In genomic region chr17:3982113-3982512, GRCh38 we compare ENCODE assay signal across 22 cellular contexts. TPM values are rescaled to one million over a fixed set of nuclear protein-coding genes. Genes with fewer than 3 reads are reported as not detected.
DNase-seq lines count a peak whose midpoint lies in the region; ATAC-seq, FAIRE-seq and TF ChIP-seq lines count a peak whose summit lies in the region.
"Had no signal": no experiment of that assay in that cellular context is flagged by ENCODE, and none has a peak within 500 bp of the region (broad histone marks: within the 10 kb centered on the region; RNA-seq: fewer than 3 reads in every experiment).

No MANE protein-coding gene starts in this region.

- ATAC-seq in GM19351 (IDR thresholded peaks at IDR 0.05; ENCODE audit: unreplicated experiment) (no peak), GM19452 (IDR thresholded peaks at IDR 0.05; ENCODE audit: unreplicated experiment) (no peak), HG03520 (IDR thresholded peaks at IDR 0.05; ENCODE audit: unreplicated experiment) (no peak)
- ATAC-seq: K562 had no signal

- no peak for TF ChIP-seq RAD21 in H1 (IDR thresholded peaks at IDR 0.05 in 1 of 2, conservative IDR thresholded peaks at IDR 0.05 in 1 of 2; ENCODE audit: low read depth in 2 of 2, low read length in 2 of 2)

- no peak overlapping the region for H2BK5ac ChIP-seq in H9 (ENCODE audit: insufficient read length, low read length)
- H2BK5ac ChIP-seq in H1 (ENCODE audit: low read depth, low read length): peak overlapping the region; percentile 8; the same call in 1 of the 2 replicates
- H2BK5ac ChIP-seq in neuronal stem cell (ENCODE audit: low read length): no peak overlapping the region

- no peak for TF ChIP-seq POLR2A in H1 (IDR thresholded peaks at IDR 0.05; ENCODE audit: control extremely low read depth in 1 of 2, low read depth in 2 of 2, low read length in 2 of 2)

- no peak overlapping the region for H3K23ac ChIP-seq in H9 (ENCODE audit: insufficient read length, low read depth, low read length)
- no peak overlapping the region for H3K23ac ChIP-seq in H1 (ENCODE audit: insufficient read length)
- H3K23ac ChIP-seq in neuronal stem cell (ENCODE audit: low read depth, low read length, poor library complexity): no peak overlapping the region

- no peaks in the 10 kb centered on the region for H3K79me1 ChIP-seq in H9 (ENCODE audit: insufficient read depth, low read depth, low read length, poor library complexity, severe bottlenecking)
- H3K79me1 ChIP-seq in H1 (ENCODE audit: low read depth, low read length): no peaks in the 10 kb centered on the region
- peaks cover 2% of the 10 kb centered on the region for H3K79me1 ChIP-seq in neuronal stem cell (ENCODE audit: low read depth, low read length)

- H3K4me1 Mint-ChIP-seq in H9: peaks cover 23 to 41% of the 10 kb centered on the region in 2 experiments

- no peaks in the 10 kb centered on the region for H3K36me3 ChIP-seq in H1 (ENCODE audit: control insufficient read depth in 2 of 4, insufficient read depth in 4 of 4, low read length in 3 of 4)
- no peaks in the 10 kb centered on the region for H3K36me3 ChIP-seq in neuronal stem cell (replicated peaks in 1 of 2; ENCODE audit: control insufficient read depth in 2 of 2, insufficient read depth in 2 of 2, low read length in 2 of 2)

- H3K27ac ChIP-seq in H9 (ENCODE audit: insufficient read length, low read depth, low read length): no peak overlapping the region
- no peak overlapping the region for H3K27ac ChIP-seq in H1 (ENCODE audit: low read depth, low read length)
- H3K27ac ChIP-seq in neuronal stem cell (replicated peaks; ENCODE audit: low read length): no peak overlapping the region
- H3K27ac ChIP-seq: A549, SK-N-MC had no signal

- H3K18ac ChIP-seq in H9 (ENCODE audit: insufficient read length, low read depth, low read length) (no peak overlapping the region), H1 (ENCODE audit: extremely low read depth, low read length) (no peak overlapping the region), neuronal stem cell (ENCODE audit: low read length) (peak overlapping the region; percentile 35)

- H3K4me1 ChIP-seq in H9 (ENCODE audit: insufficient read depth, low read length) (peaks cover 2% of the 10 kb centered on the region; the same call in 1 of the 2 replicates), H1 (replicated peaks in 1 of 4; ENCODE audit: control insufficient read depth in 3 of 4, insufficient read depth in 4 of 4, low read length in 3 of 4) (peaks cover 4 to 26% (median 17%) of the 10 kb centered on the region in 4 experiments), neuronal stem cell (ENCODE audit: control insufficient read depth in 2 of 2, insufficient read depth in 1 of 2, low read depth in 1 of 2, low read length in 2 of 2) (peaks cover 5% of the 10 kb centered on the region in 2 donors)

- H4K8ac ChIP-seq in H9 (replicated peaks; ENCODE audit: insufficient read length, low read depth, low read length): no peak overlapping the region
- H4K8ac ChIP-seq in H1 (ENCODE audit: extremely low read depth, insufficient read depth, low read length): no peak overlapping the region; the same call in 1 of the 2 replicates
- no peak overlapping the region for H4K8ac ChIP-seq in neuronal stem cell (ENCODE audit: low read depth, low read length)

- H3T11ph ChIP-seq in H9 (ENCODE audit: low read length): no peak overlapping the region

- H4K5ac ChIP-seq in H9 (ENCODE audit: insufficient read length, low read depth, low read length) (no peak overlapping the region), H1 (ENCODE audit: insufficient read length, low read depth, low read length) (no peak overlapping the region)

- H3K9ac ChIP-seq in H9 (ENCODE audit: extremely low read depth, insufficient read length, low read length): no peak overlapping the region
- H3K9ac ChIP-seq in H1 (replicated peaks in 1 of 4; ENCODE audit: extremely low read depth in 1 of 4, low read depth in 3 of 4, low read length in 3 of 4): no peak overlapping the region
- no peak overlapping the region for H3K9ac ChIP-seq in neuronal stem cell (ENCODE audit: low read depth, low read length, poor library complexity)

- H3K14ac ChIP-seq in H9 (ENCODE audit: insufficient read depth, low read length): no peak overlapping the region
- no peak overlapping the region for H3K14ac ChIP-seq in H1 (ENCODE audit: insufficient read length)
- H3K14ac ChIP-seq in neuronal stem cell (ENCODE audit: low read length): peak overlapping the region; percentile 63

- peaks cover 0 to 2% of the 10 kb centered on the region in 2 experiments; a peak in 2 of 5 replicates for H3K9me3 Mint-ChIP-seq in H9
- H3K9me3 Mint-ChIP-seq: CD4-positive, CD25-positive, alpha-beta regulatory T cell had no signal

- H2BK120ac ChIP-seq in H9 (ENCODE audit: low read depth, low read length, poor library complexity, severe bottlenecking): no peak overlapping the region
- H2BK120ac ChIP-seq in H1 (replicated peaks; ENCODE audit: low read depth, low read length): no peak overlapping the region
- no peak overlapping the region for H2BK120ac ChIP-seq in neuronal stem cell (ENCODE audit: low read depth, low read length)

- H3K4me2 ChIP-seq in H9 (ENCODE audit: insufficient read depth, insufficient read length, low read length) (no peak overlapping the region), H1 (ENCODE audit: insufficient read depth in 1 of 2, low read depth in 2 of 2, low read length in 2 of 2) (no peak overlapping the region), neuronal stem cell (ENCODE audit: insufficient read depth, low read length, poor library complexity, severe bottlenecking) (no peak overlapping the region)
- H3K4me2 ChIP-seq: A549 had no signal

- H2BK15ac ChIP-seq in H9 (ENCODE audit: low read depth, low read length) (no peak overlapping the region), H1 (ENCODE audit: low read length) (peak overlapping the region; percentile 1; the same call in 1 of the 2 replicates), neuronal stem cell (ENCODE audit: low read length) (peak overlapping the region; percentile 47)

- H4K91ac ChIP-seq in H9 (ENCODE audit: insufficient read length, low read depth, low read length) (no peak overlapping the region), H1 (replicated peaks; ENCODE audit: insufficient read length, low read length) (no peak overlapping the region), neuronal stem cell (ENCODE audit: low read depth, low read length, poor library complexity) (no peak overlapping the region)

- 0 out of 2 replicates have a peak, but pooled peaks cover 3% of the 10 kb centered on the region for H3K27me3 Mint-ChIP-seq in H9 (ENCODE audit: low read depth)

- DNase-seq in D341Med (ENCODE audit: low spot score): peak; percentile 12
- peak; percentile 47 for DNase-seq in H9
- DNase-seq in H1 (ENCODE audit: low read depth in 1 of 2, low spot score in 2 of 2): no peak
- DNase-seq in neuronal stem cell (ENCODE audit: low spot score): no peak
- DNase-seq: CD4-positive, CD25-positive, alpha-beta regulatory T cell; COR-L47; DMS 273 treated with DMSO at 0.1 percent for 48 hours; DMS79 treated with DMSO at 0.1 percent for 48 hours; GOT3; NCI-H1092; NCI-H1436; NCI-H187 treated with DMSO at 0.1 percent for 48 hours; NCI-H2107; NCI-H446 treated with DMSO at 0.1 percent for 48 hours; NCI-H526 treated with DMSO at 0.1 percent for 48 hours; SHP77 had no signal

- no peak for TF ChIP-seq CTCF in H9 (conservative IDR thresholded peaks at IDR 0.05)
- no peak for TF ChIP-seq CTCF in H1 (IDR thresholded peaks at IDR 0.05; ENCODE audit: control extremely low read depth in 1 of 3, insufficient read depth in 1 of 3, low read depth in 1 of 3, low read length in 3 of 3)

- H3K4ac ChIP-seq in H9 (ENCODE audit: low read depth, low read length): no peak overlapping the region
- no peak overlapping the region for H3K4ac ChIP-seq in H1 (replicated peaks; ENCODE audit: insufficient read length, low read depth, low read length)
- H3K4ac ChIP-seq in neuronal stem cell (ENCODE audit: low read length): peak overlapping the region; percentile 53

- H3K56ac ChIP-seq in H9 (ENCODE audit: insufficient read length, low read depth, low read length): no peak overlapping the region
- H3K56ac ChIP-seq in H1 (replicated peaks; ENCODE audit: insufficient read length, low read depth, low read length): no peak overlapping the region

- H2AK5ac ChIP-seq in H9 (ENCODE audit: insufficient read length, low read length) (no peak overlapping the region), H1 (ENCODE audit: low read depth, low read length) (no peak overlapping the region), neuronal stem cell (ENCODE audit: low read depth, low read length) (peak overlapping the region; percentile 75)

- H3K4me3 Mint-ChIP-seq in H9: no peak overlapping the region
- H3K4me3 Mint-ChIP-seq: CD4-positive, CD25-positive, alpha-beta regulatory T cell had no signal

- H3K27ac Mint-ChIP-seq in H9: no peak overlapping the region; a peak in 1 of 7 replicates
- H3K27ac Mint-ChIP-seq: CD4-positive, CD25-positive, alpha-beta regulatory T cell had no signal

- H2BK12ac ChIP-seq in H9 (ENCODE audit: insufficient read length, low read depth, low read length) (no peak overlapping the region), H1 (ENCODE audit: low read depth, low read length) (peak overlapping the region; percentile 41; the same call in 1 of the 2 replicates), neuronal stem cell (ENCODE audit: low read length) (peak overlapping the region; percentile 97)

- no peak for TF ChIP-seq EP300 in H1 (IDR thresholded peaks at IDR 0.05; ENCODE audit: borderline replicate concordance in 1 of 2, low read depth in 2 of 2, low read length in 2 of 2)

- H2AFZ ChIP-seq in H9 (ENCODE audit: low read length): no peak overlapping the region
- 0 out of 2 replicates have a peak overlapping the region, but pooled peaks have one; percentile 85 for H2AFZ ChIP-seq in H1 (ENCODE audit: low read length)
- H2AFZ ChIP-seq in neuronal stem cell (ENCODE audit: low read length): peak overlapping the region; percentile 34

- H3K4me3 ChIP-seq in H1 (ENCODE audit: extremely low read depth in 1 of 4, insufficient read depth in 2 of 4, low read depth in 3 of 4, low read length in 4 of 4): no peak overlapping the region
- H3K4me3 ChIP-seq in neuronal stem cell (ENCODE audit: low read length in 2 of 2): no peak overlapping the region
- H3K4me3 ChIP-seq: A549, K562, SK-N-MC had no signal

- H4K20me1 ChIP-seq in H9 (ENCODE audit: control insufficient read depth, insufficient read depth, insufficient read length) (no peaks in the 10 kb centered on the region), H1 (replicated peaks in 1 of 2; ENCODE audit: control insufficient read depth in 1 of 2, insufficient read depth in 2 of 2, low read length in 2 of 2) (no peaks in the 10 kb centered on the region)

- H3K27me3 ChIP-seq in H9 (ENCODE audit: insufficient read depth, low read length): no peaks in the 10 kb centered on the region
- H3K27me3 ChIP-seq in H1 (replicated peaks in 1 of 4; ENCODE audit: control insufficient read depth in 3 of 4, extremely low read depth in 1 of 4, insufficient read depth in 3 of 4, low read length in 3 of 4): no peaks in the 10 kb centered on the region
- H3K27me3 ChIP-seq in neuronal stem cell (ENCODE audit: control insufficient read depth in 3 of 3, insufficient read depth in 3 of 3, low read depth in 1 of 3, low read length in 3 of 3): peaks cover 0 to 6% (median 0%) of the 10 kb centered on the region in 3 experiments

- no peak overlapping the region for H2BK20ac ChIP-seq in H9 (ENCODE audit: low read depth, low read length, poor library complexity, severe bottlenecking)
- 0 out of 2 replicates have a peak overlapping the region, but pooled peaks have one; percentile 63 for H2BK20ac ChIP-seq in H1 (ENCODE audit: low read length)

- no CpG with 5 or more reads among the region's 21 CpGs for WGBS in H9 (ENCODE audit: extremely low coverage, insufficient read length, low lambda C conversion rate)
- WGBS in H1 (ENCODE audit: extremely low coverage in 1 of 2, insufficient coverage in 1 of 2, insufficient read length in 1 of 2, insufficient replicate concordance in 2 of 2, low coverage in 1 of 2, low lambda C conversion rate in 2 of 2, missing lambda C conversion rate in 1 of 2), 2 experiments: 91% methylated on average over 20 of the region's 21 CpGs; no CpG with 5 or more reads in 1 of the 2 experiments
- WGBS in neuronal stem cell (ENCODE audit: extremely low coverage in 2 of 2, insufficient read length in 2 of 2, insufficient replicate concordance in 1 of 2), 2 donors: no CpG with 5 or more reads among the region's 21 CpGs

- no peaks in the 10 kb centered on the region for H3K9me3 ChIP-seq in H9 (ENCODE audit: control insufficient read depth, low read depth, low read length)
- no peaks in the 10 kb centered on the region for H3K9me3 ChIP-seq in H1 (ENCODE audit: insufficient read depth in 2 of 2, low read depth in 1 of 2, low read length in 1 of 2)
- no peaks in the 10 kb centered on the region for H3K9me3 ChIP-seq in neuronal stem cell (replicated peaks in 1 of 2; ENCODE audit: control insufficient read depth in 2 of 2, insufficient read depth in 1 of 2, low read depth in 1 of 2, low read length in 2 of 2)
- H3K9me3 ChIP-seq: A549 had no signal

- no peaks in the 10 kb centered on the region for H3K23me2 ChIP-seq in H9 (ENCODE audit: insufficient read length, low read depth, low read length, poor library complexity, severe bottlenecking)
- no peaks in the 10 kb centered on the region for H3K23me2 ChIP-seq in H1 (ENCODE audit: low read depth, low read length)

- H3K79me2 ChIP-seq in H9 (ENCODE audit: insufficient read depth, low read length) (no peaks in the 10 kb centered on the region), H1 (ENCODE audit: control insufficient read depth in 1 of 2, insufficient read depth in 2 of 2, low read length in 2 of 2) (no peaks in the 10 kb centered on the region)

- CTCF ChIA-PET in H1 (lab: Charles Lee; ENCODE audit: partially characterized antibody): interaction anchor here (0.8 to 1.2 kb wide), 5 partner anchors 22 to 136 kb away, joined by 3 to 6 read pairs (median 3); partner anchors contain the start of gene NCBP3

- H3K36me3 Mint-ChIP-seq in H9 (ENCODE audit: insufficient read depth in 1 of 3, low read depth in 3 of 3): no peaks in the 10 kb centered on the region; a peak in 1 of 7 replicates
- H3K36me3 Mint-ChIP-seq: CD4-positive, CD25-positive, alpha-beta regulatory T cell had no signal

- POLR2A ChIA-PET in H1 (lab: Charles Lee; ENCODE audit: partially characterized antibody): interaction anchor here (0.7 to 1.1 kb wide), 2 partner anchors 18 to 35 kb away, joined by 3 read pairs; partner anchors contain the start of gene ATP2A3

- no peak for FAIRE-seq in H1 (lab: Jason Lieb, UNC)
- FAIRE-seq: A549, K562 had no signal

RNA-seq across cellular contexts. Expression of gene ATP2A3, which starts 17.9 kb away (rescaled TPM):
- total RNA-seq in H9 (2021): 13.3 and 14.6 TPM in 2 replicates
- total RNA-seq in H1 (2021; fragmentation: NEBNext Ultra II Directional; extraction: Animal tissue kit (Norgen Biotek cat#: 25700)): 32.0 and 32.5 TPM in 2 replicates
- polyA plus RNA-seq in H1 (2011; rRNA removed): 18.4 and 28.7 TPM in 2 replicates
- 17.3 TPM for polyA plus RNA-seq in H1 (2011; cell fraction: cytosol; rRNA removed)
- polyA plus RNA-seq in H1 (2011; cell fraction: nucleus; rRNA removed): 53.0 TPM
- polyA plus RNA-seq in H1 (2012, experiment 1 of 2): 15.4 to 27.6 TPM (median 23.1 TPM) in 4 replicates
- 16.2 TPM for polyA plus RNA-seq in H1 (2012, experiment 2 of 2)
- polyA plus RNA-seq in H1 (2013, experiment 1 of 2): 40.2 TPM
- polyA plus RNA-seq in H1 (2013, experiment 2 of 2): 37.1 TPM
- 12.7 and 14.2 TPM in 2 replicates for polyA minus RNA-seq in H1 (2011; rRNA and poly(A)+ RNA removed)
- 13.9 TPM for polyA minus RNA-seq in H1 (2011; cell fraction: cytosol; rRNA and poly(A)+ RNA removed)
- 22.1 TPM for polyA minus RNA-seq in H1 (2011; cell fraction: nucleus; rRNA and poly(A)+ RNA removed)
- 1.7 TPM for polyA plus RNA-seq in neuronal stem cell (2013, experiment 1 of 2)
- 2.6 TPM for polyA plus RNA-seq in neuronal stem cell (2013, experiment 2 of 2)

Comparison
In these comparisons a context has a peak if more than half of its experiments do, and no peak if none do; other contexts are left out.
1. DNase-seq: peak in D341Med (single experiment) and H9 (single experiment); none in H1 (0 of 2) and neuronal stem cell (single experiment).